11 cellular contexts compared by ENCODE assay signal in genomic region chr11:95345651-95346050, GRCh38.
DNase-seq lines count a peak whose midpoint lies in the region; ATAC-seq lines count a peak whose summit lies in the region.
"Had no signal": no experiment of that assay in that cellular context is flagged by ENCODE, and none has a peak within 500 bp of the region (broad histone marks: within the 10 kb centered on the region; RNA-seq: fewer than 3 reads in every experiment).

No MANE protein-coding gene starts in this region.

- H4K91ac ChIP-seq in trophoblast cell (ENCODE audit: low read depth, low read length): no peak overlapping the region

- no peak overlapping the region for H3K23ac ChIP-seq in trophoblast cell (ENCODE audit: low read length)

- H3K79me2 ChIP-seq in trophoblast cell (ENCODE audit: control insufficient read depth, insufficient read depth, low read length, poor library complexity): no peaks in the 10 kb centered on the region

- no peak overlapping the region for H3K4me2 ChIP-seq in trophoblast cell (ENCODE audit: low read length)

- no peaks in the 10 kb centered on the region for H3K79me1 ChIP-seq in trophoblast cell (ENCODE audit: low read length)

- H3K9ac ChIP-seq in trophoblast cell (ENCODE audit: low read length): no peak overlapping the region

- peaks cover 6% of the 10 kb centered on the region in 2 experiments for H3K4me1 ChIP-seq in trophoblast cell (ENCODE audit: control insufficient read depth in 1 of 2, insufficient read depth in 2 of 2, low read length in 2 of 2)

- peak; percentile 88 for ATAC-seq in GM21576 (IDR thresholded peaks at IDR 0.05; ENCODE audit: unreplicated experiment)
- ATAC-seq in HG03354 (IDR thresholded peaks at IDR 0.05; ENCODE audit: poor library complexity, severe bottlenecking, unreplicated experiment): peak; percentile 71
- ATAC-seq in GM18861 (IDR thresholded peaks at IDR 0.05; ENCODE audit: unreplicated experiment): no peak
- ATAC-seq in HG03469 (IDR thresholded peaks at IDR 0.05; ENCODE audit: unreplicated experiment): no peak

- no peaks in the 10 kb centered on the region for H3K27me3 ChIP-seq in trophoblast cell (ENCODE audit: insufficient read depth, low read length)

- no peak overlapping the region for H2AFZ ChIP-seq in trophoblast cell (ENCODE audit: insufficient read depth, low read length, poor library complexity)

- H2BK5ac ChIP-seq in trophoblast cell (ENCODE audit: low read depth, low read length, poor library complexity): no peak overlapping the region

- no peak overlapping the region for H3K4me3 ChIP-seq in trophoblast cell (ENCODE audit: low read depth, low read length)

- peaks cover 4% of the 10 kb centered on the region for H3K9me3 ChIP-seq in trophoblast cell (ENCODE audit: insufficient read depth, low read depth, low read length)

- H3K27ac ChIP-seq in epithelial cell of prostate (peak overlapping the region; percentile 28), trophoblast cell (ENCODE audit: low read depth, low read length) (no peak overlapping the region)

- no peak overlapping the region for H3K4ac ChIP-seq in trophoblast cell (ENCODE audit: low read depth, low read length)

- H4K8ac ChIP-seq in trophoblast cell (ENCODE audit: low read depth, low read length): no peak overlapping the region

- no peak overlapping the region for H2AK5ac ChIP-seq in trophoblast cell (ENCODE audit: low read length)

- no peak overlapping the region for H2BK12ac ChIP-seq in trophoblast cell (ENCODE audit: low read length)

- H4K12ac ChIP-seq in trophoblast cell (ENCODE audit: low read depth, low read length): no peak overlapping the region

- H2BK120ac ChIP-seq in trophoblast cell (ENCODE audit: insufficient read depth, low read length, poor library complexity): no peak overlapping the region

- DNase-seq in SIG-M5 treated with dmso at 0.1 percent for 504 hours (lab: John Stamatoyannopoulos, UW; ENCODE audit: unreplicated experiment) (peak; percentile 50), SIG-M5 (lab: John Stamatoyannopoulos, UW) (no peak), epithelial cell of prostate (ENCODE audit: low read depth, low spot score) (no peak), trophoblast cell (no peak)
- DNase-seq: 8988T, NCI-H1930, OCI-M1 had no signal

- H3K14ac ChIP-seq in trophoblast cell (ENCODE audit: low read length): no peak overlapping the region

- no peak overlapping the region for H3K18ac ChIP-seq in trophoblast cell (ENCODE audit: low read length)

- H3K36me3 ChIP-seq in trophoblast cell (ENCODE audit: control insufficient read depth in 1 of 2, insufficient read depth in 2 of 2, low read length in 2 of 2): no peaks in the 10 kb centered on the region

Comparison
In these comparisons a context has a peak if more than half of its experiments do, and no peak if none do; other contexts are left out.
1. ATAC-seq: peak in GM21576 (single experiment) and HG03354 (single experiment); none in GM18861 (single experiment) and HG03469 (single experiment).